Comparison of ENCODE assay signal across 8 cellular contexts in genomic region chr9:132241840-132242620, GRCh38.
A peak's percentile ranks its signal among the peaks of the same experiment; 100 is the strongest.
DNase-seq lines count a peak whose midpoint lies in the region; ATAC-seq and TF ChIP-seq lines count a peak whose summit lies in the region.

No MANE protein-coding gene starts in this region.

- no peaks in the 10 kb centered on the region for H3K36me3 Mint-ChIP-seq in activated CD4-positive, alpha-beta T cell treated with anti-CD3 and anti-CD28 coated beads, Interleukin-2, amount 10 ng/mL, durations not matched to agents 24 days and 14 days (ENCODE audit: low read depth)
- H3K36me3 Mint-ChIP-seq in neural crest cell (ENCODE audit: low read depth): no peaks in the 10 kb centered on the region

- peaks cover 32% of the 10 kb centered on the region for H3K27me3 Mint-ChIP-seq in activated CD4-positive, alpha-beta T cell treated with anti-CD3 and anti-CD28 coated beads, Interleukin-2, amount 10 ng/mL, durations not matched to agents 24 days and 14 days
- H3K27me3 Mint-ChIP-seq in neural crest cell (ENCODE audit: low read depth): peaks cover 69% of the 10 kb centered on the region

- H3K4me3 ChIP-seq in HUES64 (ENCODE audit: low read length): peak overlapping the region; percentile 63
- H3K4me3 ChIP-seq in epithelial cell of esophagus (ENCODE audit: low read length): peak overlapping the region; percentile 48

- no peak for TF ChIP-seq CTCF in GM10266 (IDR thresholded peaks at IDR 0.05; ENCODE audit: control insufficient read depth, insufficient read depth, low read depth, missing control alignments)
- no peak for TF ChIP-seq CTCF in epithelial cell of esophagus (IDR thresholded peaks at IDR 0.05; ENCODE audit: insufficient read depth, low read depth, low read length, missing control alignments)
- TF ChIP-seq CTCF in neural crest cell (conservative IDR thresholded peaks at IDR 0.05): no peak

- intact Hi-C loops in activated CD4-positive, alpha-beta T cell treated with anti-CD3 and anti-CD28 coated beads, Interleukin-2, amount 10 ng/mL, durations not matched to agents 24 days and 14 days (cut with micrococcal nuclease): loop anchor here (1.0 to 10.0 kb wide), 2 partner anchors 163 to 737 kb away; partner anchors contain the start of genes MED27 and POMT1

- H3K9me3 ChIP-seq in HUES64 (ENCODE audit: insufficient read depth, low read depth, low read length): no peaks in the 10 kb centered on the region

- no peaks in the 10 kb centered on the region for H3K9me3 Mint-ChIP-seq in activated CD4-positive, alpha-beta T cell treated with anti-CD3 and anti-CD28 coated beads, Interleukin-2, amount 10 ng/mL, durations not matched to agents 24 days and 14 days
- H3K9me3 Mint-ChIP-seq in neural crest cell: no peaks in the 10 kb centered on the region

- no peak for ATAC-seq in HG03378 (IDR thresholded peaks at IDR 0.05; ENCODE audit: unreplicated experiment)
- ATAC-seq in HG03159 (IDR thresholded peaks at IDR 0.05; ENCODE audit: unreplicated experiment): no peak

- H3K27me3 ChIP-seq in HUES64 (ENCODE audit: insufficient read depth, low read length): peaks cover 45% of the 10 kb centered on the region

- DNase-seq in GM10266 (ENCODE audit: extremely low spot score) (peak; percentile 67), epithelial cell of esophagus (ENCODE audit: low read depth) (no peak), neural crest cell (ENCODE audit: low read depth, low spot score) (no peak), HuH-7 (ENCODE audit: low spot score) (no peak)
- DNase-seq in activated CD4-positive, alpha-beta T cell treated with anti-CD3 and anti-CD28 coated beads, Interleukin-2, amount 10 ng/mL, durations not matched to agents 24 days and 14 days: peak; percentile 87

- no peaks in the 10 kb centered on the region for H3K36me3 ChIP-seq in HUES64 (ENCODE audit: insufficient read depth, low read length)

- 0 out of 2 replicates have a peak overlapping the region, but pooled peaks have one; percentile 34 for H3K9ac ChIP-seq in HUES64 (ENCODE audit: low read depth, low read length)

- under 1% methylated on average over 81 of the region's 81 CpGs for WGBS in HUES64

- peak overlapping the region; percentile 82 for H3K27ac Mint-ChIP-seq in activated CD4-positive, alpha-beta T cell treated with anti-CD3 and anti-CD28 coated beads, Interleukin-2, amount 10 ng/mL, durations not matched to agents 24 days and 14 days
- H3K27ac Mint-ChIP-seq in neural crest cell (ENCODE audit: unreplicated experiment): no peak overlapping the region

- H3K4me1 Mint-ChIP-seq in activated CD4-positive, alpha-beta T cell treated with anti-CD3 and anti-CD28 coated beads, Interleukin-2, amount 10 ng/mL, durations not matched to agents 24 days and 14 days: peaks cover 8% of the 10 kb centered on the region
- peaks cover 12% of the 10 kb centered on the region for H3K4me1 Mint-ChIP-seq in neural crest cell

- H3K4me1 ChIP-seq in HUES64 (ENCODE audit: insufficient read depth, low read length): 0 out of 2 replicates have a peak, but pooled peaks cover 4% of the 10 kb centered on the region

- H3K4me3 Mint-ChIP-seq in activated CD4-positive, alpha-beta T cell treated with anti-CD3 and anti-CD28 coated beads, Interleukin-2, amount 10 ng/mL, durations not matched to agents 24 days and 14 days: peak overlapping the region; percentile 95
- peak overlapping the region; percentile 87 for H3K4me3 Mint-ChIP-seq in neural crest cell

- H3K27ac ChIP-seq in HUES64 (ENCODE audit: low read depth, low read length): no peak overlapping the region

Comparison
In these comparisons a context has a peak if more than half of its experiments do, and no peak if none do; other contexts are left out.
1. DNase-seq: peak in GM10266 (single experiment) and activated CD4-positive, alpha-beta T cell treated with anti-CD3 and anti-CD28 coated beads, Interleukin-2, amount 10 ng/mL, durations not matched to agents 24 days and 14 days (single experiment); none in epithelial cell of esophagus (single experiment), neural crest cell (single experiment) and HuH-7 (single experiment).